10 cellular contexts compared by ENCODE assay signal in the genomic region with DNA sequence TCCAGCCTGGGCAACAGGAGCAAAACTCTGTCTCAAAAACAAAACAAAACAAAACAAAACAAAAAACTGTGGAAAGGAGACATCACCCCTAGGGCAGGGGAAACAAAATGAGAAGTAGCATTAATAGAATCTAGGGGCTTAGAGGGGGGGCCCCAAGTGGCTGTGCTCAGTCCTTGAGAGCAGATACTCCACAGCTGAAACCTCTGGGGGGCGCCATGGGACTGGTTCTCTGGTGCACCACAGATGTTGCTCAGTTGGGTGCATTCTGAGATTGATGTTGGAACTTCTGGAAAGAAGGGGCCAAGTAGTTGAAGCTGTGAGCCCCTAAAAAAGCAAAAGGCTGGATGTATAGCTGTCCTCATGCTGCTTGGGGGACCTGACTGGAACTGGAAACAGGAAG. TPM values are rescaled to one million over a fixed set of nuclear protein-coding genes. Genes with fewer than 3 reads are reported as not detected.
DNase-seq lines count a peak whose midpoint lies in the region; ATAC-seq and TF ChIP-seq lines count a peak whose summit lies in the region.
"Had no signal": no experiment of that assay in that cellular context is flagged by ENCODE, and none has a peak within 500 bp of the region (broad histone marks: within the 10 kb centered on the region; RNA-seq: fewer than 3 reads in every experiment).

No MANE protein-coding gene starts in this region.

- no peak for ATAC-seq in HG03442 (IDR thresholded peaks at IDR 0.05; ENCODE audit: unreplicated experiment)
- ATAC-seq: pancreas had no signal

- dilution Hi-C loops in mammary epithelial cell (cut with HindIII; ENCODE audit: low sequenced_read_pairs) = no loop called here

- no peaks in the 10 kb centered on the region for H3K9me3 ChIP-seq in mammary epithelial cell (replicated peaks; ENCODE audit: insufficient read depth, low read length)
- peaks cover 0 to 24% (median 4%) of the 10 kb centered on the region in 4 donors for H3K9me3 ChIP-seq in tibial nerve
- peaks cover 0 to 14% (median 11%) of the 10 kb centered on the region in 3 donors for H3K9me3 ChIP-seq in esophagus squamous epithelium
- H3K9me3 ChIP-seq: pancreas, SJSA1 had no signal

- intact Hi-C loops in mammary epithelial cell (cut with micrococcal nuclease) (loop anchor here (2.0 kb wide), 1 partner anchor 462 kb away; no protein-coding TSS in a partner anchor), esophagus squamous epithelium (cut with DNase I) (no loop called here)

- H3K27me3 ChIP-seq in mammary epithelial cell (ENCODE audit: insufficient read depth, low read length) = no peaks in the 10 kb centered on the region
- no peaks in the 10 kb centered on the region for H3K27me3 ChIP-seq in tibial nerve
- H3K27me3 ChIP-seq in esophagus squamous epithelium = no peaks in the 10 kb centered on the region
- H3K27me3 ChIP-seq: pancreas, SJSA1 had no signal

- H4K20me1 ChIP-seq in mammary epithelial cell (ENCODE audit: insufficient read depth, low read length) = no peaks in the 10 kb centered on the region

- CTCF ChIA-PET in mammary epithelial cell (lab: Charles Lee; ENCODE audit: low non-redundant PET) = interaction anchor here (0.6 kb wide), 2 partner anchors 56 to 482 kb away, joined by 3 read pairs; no protein-coding TSS in a partner anchor

- H3K27ac ChIP-seq in mammary epithelial cell (ENCODE audit: insufficient read depth, low read depth, low read length) = no peak overlapping the region
- H3K27ac ChIP-seq in tibial nerve = no peak overlapping the region
- no peak overlapping the region for H3K27ac ChIP-seq in esophagus squamous epithelium
- H3K27ac ChIP-seq: pancreas, SJSA1 had no signal

- DNase-seq in COLO668 (lab: John Stamatoyannopoulos, UW; ENCODE audit: unreplicated experiment) = peak; percentile 45
- DNase-seq in T-helper 22 cell (ENCODE audit: low read depth) = peak; percentile 18
- no peak for DNase-seq in mammary epithelial cell
- peak; percentile 28 for DNase-seq in stimulated activated CD4-positive, alpha-beta T cell treated with anti-CD3 and anti-CD28 coated beads, Interleukin-12 subunit alpha, Interleukin-12 subunit beta, amount 100 ng/mL, for 4 hours
- DNase-seq in tibial nerve (ENCODE audit: low spot score in 2 of 2) = no peak
- DNase-seq in esophagus squamous epithelium (lab: John Stamatoyannopoulos, UW) = no peak
- no peak for DNase-seq in DMS153 (lab: John Stamatoyannopoulos, UW)
- DNase-seq: pancreas had no signal

- no TSS peak for BruUV-seq in mammary epithelial cell (replicated peaks; lab: Mats Ljungman, UMichigan)

- in situ Hi-C loops in mammary epithelial cell (cut with MboI; ENCODE audit: low sequenced_read_pairs in 2 of 2) = no loop called here

- TF ChIP-seq POLR2A in tibial nerve (IDR thresholded peaks at IDR 0.05) (no peak), esophagus squamous epithelium (IDR thresholded peaks at IDR 0.05) (no peak)

- WGBS in mammary epithelial cell (ENCODE audit: low coverage, missing lambda C conversion rate) = 20% methylated on average over 1 of the region's 1 CpG
- 43 to 45% methylated on average over 1 of the region's 1 CpG for WGBS in tibial nerve, 2 donors
- 9 to 55% methylated on average over 1 of the region's 1 CpG for WGBS in esophagus squamous epithelium, 2 donors

- no peak overlapping the region for H3K9ac ChIP-seq in mammary epithelial cell (ENCODE audit: insufficient read depth, low read length)

- peak; percentile 17 to 29 for TF ChIP-seq CTCF in mammary epithelial cell (conservative IDR thresholded peaks at IDR 0.05 in 1 of 2, IDR thresholded peaks at IDR 0.05 in 1 of 2; ENCODE audit: extremely low read depth in 1 of 2, insufficient read depth in 1 of 2, low read depth in 1 of 2, low read length in 2 of 2)
- no peak for TF ChIP-seq CTCF in tibial nerve (IDR thresholded peaks at IDR 0.05)
- peak in 3 of 6 experiments; percentile 14 to 35 (median 26) for TF ChIP-seq CTCF in esophagus squamous epithelium (IDR thresholded peaks at IDR 0.05)

- H3K36me3 ChIP-seq in mammary epithelial cell (ENCODE audit: insufficient read depth, low read length) = no peaks in the 10 kb centered on the region
- H3K36me3 ChIP-seq in tibial nerve = no peaks in the 10 kb centered on the region
- H3K36me3 ChIP-seq in esophagus squamous epithelium = no peaks in the 10 kb centered on the region
- H3K36me3 ChIP-seq: pancreas, SJSA1 had no signal

- no peak overlapping the region for H2AFZ ChIP-seq in mammary epithelial cell (ENCODE audit: low read depth, low read length)

- H3K4me1 ChIP-seq in mammary epithelial cell (ENCODE audit: insufficient read depth, low read length) (no peaks in the 10 kb centered on the region), tibial nerve (no peaks in the 10 kb centered on the region), esophagus squamous epithelium (no peaks in the 10 kb centered on the region)
- H3K4me1 ChIP-seq: pancreas, SJSA1 had no signal

- no peak overlapping the region for H3K4me3 ChIP-seq in mammary epithelial cell (replicated peaks in 1 of 3; ENCODE audit: insufficient read depth in 1 of 3, low read depth in 2 of 3, low read length in 3 of 3)
- no peak overlapping the region for H3K4me3 ChIP-seq in tibial nerve
- no peak overlapping the region for H3K4me3 ChIP-seq in esophagus squamous epithelium
- H3K4me3 ChIP-seq: pancreas, SJSA1 had no signal

- no peak for TF ChIP-seq EP300 in tibial nerve (IDR thresholded peaks at IDR 0.05)

- no peaks in the 10 kb centered on the region for H3K79me2 ChIP-seq in mammary epithelial cell (ENCODE audit: insufficient read depth, low read length)

- no peak overlapping the region for H3K4me2 ChIP-seq in mammary epithelial cell (ENCODE audit: insufficient read depth, low read depth, low read length)

RNA-seq across cellular contexts. Expression of a gene that starts 11.8 kb away (rescaled TPM):
- total RNA-seq in mammary epithelial cell (10 to 100 TPM; 44.6 to 65.3 TPM), tibial nerve (100 to 1,000 TPM; 212 to 378 (median 285) TPM), esophagus squamous epithelium (100 to 1,000 TPM; 128 to 197 (median 145) TPM)
- 11.5 TPM for polyA plus RNA-seq in mammary epithelial cell
- polyA minus RNA-seq in mammary epithelial cell = 157 TPM

Comparison
In these comparisons a context has a peak if more than half of its experiments do, and no peak if none do; other contexts are left out.
1. DNase-seq: peak in COLO668 (single experiment), T-helper 22 cell (single experiment) and stimulated activated CD4-positive, alpha-beta T cell treated with anti-CD3 and anti-CD28 coated beads, Interleukin-12 subunit alpha, Interleukin-12 subunit beta, amount 100 ng/mL, for 4 hours (single experiment); none in mammary epithelial cell (single experiment), tibial nerve (0 of 2), esophagus squamous epithelium (single experiment) and DMS153 (single experiment).
2. CTCF ChIP-seq: peak in mammary epithelial cell (2 of 2); none in tibial nerve (0 of 5).